ENCODE assay signal across 17 cellular contexts in the genomic region with DNA sequence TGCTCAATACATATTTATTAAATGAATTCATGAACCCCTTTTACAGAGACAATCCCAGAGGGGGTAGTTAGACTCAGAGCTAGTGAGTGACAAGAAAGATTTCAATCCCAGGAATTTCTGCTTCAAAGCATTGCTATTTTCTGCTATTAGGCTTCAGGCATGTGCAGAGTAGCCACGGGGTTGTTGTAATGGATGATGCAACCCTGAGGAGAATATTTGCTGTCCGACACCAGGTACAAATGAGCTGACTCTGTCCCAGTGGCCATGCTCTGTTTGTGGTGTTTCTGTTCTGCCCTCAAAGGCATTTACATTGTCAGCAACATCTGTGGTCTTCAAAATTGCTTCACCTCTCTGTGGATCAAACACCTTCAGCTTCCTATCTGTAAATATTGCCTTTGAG.
DNase-seq lines count a peak whose midpoint lies in the region; ATAC-seq and TF ChIP-seq lines count a peak whose summit lies in the region.
"Had no signal": no experiment of that assay in that cellular context is flagged by ENCODE, and none has a peak within 500 bp of the region (broad histone marks: within the 10 kb centered on the region; RNA-seq: fewer than 3 reads in every experiment).

No MANE protein-coding gene starts in this region.

- H3K27me3 ChIP-seq in hepatocyte (no peaks in the 10 kb centered on the region), trophoblast cell (ENCODE audit: insufficient read depth, low read length) (no peaks in the 10 kb centered on the region)
- H3K27me3 ChIP-seq: BLaER1 had no signal

- H3K79me2 ChIP-seq in hepatocyte (no peaks in the 10 kb centered on the region), trophoblast cell (ENCODE audit: control insufficient read depth, insufficient read depth, low read length, poor library complexity) (no peaks in the 10 kb centered on the region)

- H3K14ac ChIP-seq in trophoblast cell (ENCODE audit: low read length): no peak overlapping the region

- H2AK5ac ChIP-seq in trophoblast cell (ENCODE audit: low read length): no peak overlapping the region

- H3K4me3 Mint-ChIP-seq in MCF 10A (ENCODE audit: unreplicated experiment): no peak overlapping the region
- H3K4me3 Mint-ChIP-seq: CD8-positive, alpha-beta memory T cell; HFFc6; T-helper 1 cell treated with Interleukin-12 subunit alpha and Interleukin-12 subunit beta and Interleukin-4 antibody, amounts not matched to agents 30 μg/mL and 1 μg/mL, for 36 hours had no signal

- no peak overlapping the region for H3K23ac ChIP-seq in trophoblast cell (ENCODE audit: low read length)

- no peaks in the 10 kb centered on the region for H3K36me3 ChIP-seq in hepatocyte (replicated peaks; ENCODE audit: insufficient read depth, low read depth)
- H3K36me3 ChIP-seq in trophoblast cell (ENCODE audit: control insufficient read depth in 1 of 2, insufficient read depth in 2 of 2, low read length in 2 of 2): no peaks in the 10 kb centered on the region
- H3K36me3 ChIP-seq: BLaER1 had no signal

- H2BK5ac ChIP-seq in trophoblast cell (ENCODE audit: low read depth, low read length, poor library complexity): no peak overlapping the region

- H3K27me3 Mint-ChIP-seq in MCF 10A (ENCODE audit: insufficient read depth, unreplicated experiment): peaks cover 21% of the 10 kb centered on the region

- POLR2A ChIA-PET in MCF 10A (lab: Yijun Ruan, JAX): interaction anchor here (0.7 kb wide), 1 partner anchor 296 kb away, joined by 3 read pairs; no protein-coding TSS in a partner anchor

- H3K9me3 ChIP-seq in hepatocyte (ENCODE audit: low read depth) (no peaks in the 10 kb centered on the region), trophoblast cell (ENCODE audit: insufficient read depth, low read depth, low read length) (no peaks in the 10 kb centered on the region)
- H3K9me3 ChIP-seq: BLaER1 had no signal

- CTCF ChIA-PET in MCF 10A (lab: Yijun Ruan, JAX): interaction anchor here (1.3 kb wide), 1 partner anchor 9 kb away, joined by 6 read pairs; no protein-coding TSS in a partner anchor

- BruUV-seq in MCF 10A (replicated peaks; lab: Mats Ljungman, UMichigan): no TSS peak

- no peaks in the 10 kb centered on the region for H3K9me2 ChIP-seq in hepatocyte (replicated peaks; ENCODE audit: insufficient read depth)

- H3K9me3 Mint-ChIP-seq in MCF 10A (ENCODE audit: unreplicated experiment): peaks cover 10% of the 10 kb centered on the region

- H3K4me2 ChIP-seq in hepatocyte (no peak overlapping the region), trophoblast cell (ENCODE audit: low read length) (no peak overlapping the region)
- H3K4me2 ChIP-seq: BLaER1 had no signal

- H2BK120ac ChIP-seq in trophoblast cell (ENCODE audit: insufficient read depth, low read length, poor library complexity): no peak overlapping the region

- H3K4me1 ChIP-seq in hepatocyte (ENCODE audit: insufficient read depth) (no peaks in the 10 kb centered on the region), trophoblast cell (ENCODE audit: control insufficient read depth in 1 of 2, insufficient read depth in 2 of 2, low read length in 2 of 2) (no peaks in the 10 kb centered on the region)
- H3K4me1 ChIP-seq: BLaER1 had no signal

- H3K79me1 ChIP-seq in trophoblast cell (ENCODE audit: low read length): no peaks in the 10 kb centered on the region

- ATAC-seq in HG02763 (IDR thresholded peaks at IDR 0.05; ENCODE audit: unreplicated experiment) (no peak), HG03095 (IDR thresholded peaks at IDR 0.05; ENCODE audit: unreplicated experiment) (no peak)
- ATAC-seq: SK-N-SH treated with all-trans-retinoic acid at 6 μM for 48 hours had no signal

- peak; percentile 36 for DNase-seq in GM12865 (ENCODE audit: low read depth)
- peak; percentile 70 for DNase-seq in RPMI8226
- peak; percentile 37 for DNase-seq in hepatocyte (ENCODE audit: low spot score)
- peak; percentile 65 to 87 for DNase-seq in trophoblast cell
- DNase-seq in MCF 10A (ENCODE audit: unreplicated experiment): no peak
- DNase-seq: CD8-positive, alpha-beta memory T cell; HFFc6; NCI-H1436; NCI-H2081; NCI-H524; SHP77 had no signal

- WGBS in hepatocyte (ENCODE audit: low lambda C conversion rate, missing lambda C conversion rate): 24% methylated on average over 2 of the region's 2 CpGs
- no CpG with 5 or more reads among the region's 2 CpGs for WGBS in trophoblast cell (ENCODE audit: extremely low coverage, insufficient coverage, insufficient read length)

- H4K8ac ChIP-seq in trophoblast cell (ENCODE audit: low read depth, low read length): no peak overlapping the region

- H4K91ac ChIP-seq in trophoblast cell (ENCODE audit: low read depth, low read length): no peak overlapping the region

- H2AFZ ChIP-seq in hepatocyte: no peak overlapping the region
- no peak overlapping the region for H2AFZ ChIP-seq in trophoblast cell (ENCODE audit: insufficient read depth, low read length, poor library complexity)

- no peaks in the 10 kb centered on the region for H4K20me1 ChIP-seq in hepatocyte (ENCODE audit: insufficient read depth, poor library complexity, severe bottlenecking)
- H4K20me1 ChIP-seq: BLaER1 had no signal

- TF ChIP-seq CTCF in GM12865 (IDR thresholded peaks at IDR 0.05; ENCODE audit: insufficient read depth, low read depth, low read length, missing control alignments) (no peak), hepatocyte (IDR thresholded peaks at IDR 0.05; ENCODE audit: poor library complexity) (no peak), MCF 10A (IDR thresholded peaks at IDR 0.05; ENCODE audit: unreplicated experiment) (no peak)

- intact Hi-C loops in MCF 10A (cut with micrococcal nuclease): no loop called here

- H3K9ac ChIP-seq in trophoblast cell (ENCODE audit: low read length): no peak overlapping the region
- H3K9ac ChIP-seq: BLaER1 had no signal

- H2BK12ac ChIP-seq in trophoblast cell (ENCODE audit: low read length): no peak overlapping the region

- H3K4me3 ChIP-seq in GM12865 (ENCODE audit: low read depth, low read length) (no peak overlapping the region), hepatocyte (no peak overlapping the region), trophoblast cell (ENCODE audit: low read depth, low read length) (no peak overlapping the region)
- H3K4me3 ChIP-seq: BLaER1 had no signal

- no peak overlapping the region for H3K27ac Mint-ChIP-seq in MCF 10A (ENCODE audit: low read depth, unreplicated experiment)
- H3K27ac Mint-ChIP-seq: CD8-positive, alpha-beta memory T cell; HFFc6; T-helper 1 cell treated with Interleukin-12 subunit alpha and Interleukin-12 subunit beta and Interleukin-4 antibody, amounts not matched to agents 30 μg/mL and 1 μg/mL, for 36 hours had no signal

- peaks cover 6% of the 10 kb centered on the region for H3K4me1 Mint-ChIP-seq in MCF 10A (ENCODE audit: insufficient read depth, unreplicated experiment)

- no peaks in the 10 kb centered on the region for H3K36me3 Mint-ChIP-seq in MCF 10A (ENCODE audit: insufficient read depth, unreplicated experiment)
- H3K36me3 Mint-ChIP-seq: CD8-positive, alpha-beta memory T cell had no signal

- H3K27ac ChIP-seq in hepatocyte: no peak overlapping the region
- H3K27ac ChIP-seq in trophoblast cell (ENCODE audit: low read depth, low read length): no peak overlapping the region
- H3K27ac ChIP-seq: BLaER1, HL-60 had no signal

- H4K12ac ChIP-seq in trophoblast cell (ENCODE audit: low read depth, low read length): no peak overlapping the region

- no peak overlapping the region for H3K4ac ChIP-seq in trophoblast cell (ENCODE audit: low read depth, low read length)

- H3K18ac ChIP-seq in trophoblast cell (ENCODE audit: low read length): no peak overlapping the region
